Comparison of ENCODE assay signal across 8 cellular contexts in the genomic region with DNA sequence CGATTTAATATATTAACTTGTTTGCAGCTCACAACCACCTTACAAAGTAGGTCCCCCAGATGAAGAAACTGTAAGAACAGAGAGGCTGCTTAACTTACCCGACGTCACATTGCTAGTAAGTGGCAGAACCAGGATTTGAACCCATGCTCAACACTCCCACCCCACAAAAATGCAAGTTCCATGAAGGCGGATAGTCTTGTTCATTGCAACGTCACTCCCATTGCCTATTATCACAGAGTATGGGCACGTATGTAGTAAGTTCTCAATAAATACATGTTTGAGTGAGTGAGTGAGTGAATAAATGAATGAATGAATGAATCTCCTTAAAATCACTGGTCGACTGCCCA. TPM values are rescaled to one million over a fixed set of nuclear protein-coding genes. Genes with fewer than 3 reads are reported as not detected.
DNase-seq lines count a peak whose midpoint lies in the region; ATAC-seq and TF ChIP-seq lines count a peak whose summit lies in the region.

No MANE protein-coding gene starts in this region.

- no peaks in the 10 kb centered on the region for H3K9me3 ChIP-seq in RWPE2 (ENCODE audit: severe bottlenecking)
- no peaks in the 10 kb centered on the region for H3K9me3 ChIP-seq in esophagus squamous epithelium
- no peaks in the 10 kb centered on the region for H3K9me3 ChIP-seq in prostate gland

- TF ChIP-seq CTCF in RWPE2 (IDR thresholded peaks at IDR 0.05; ENCODE audit: poor library complexity, severe bottlenecking) = no peak
- no peak for TF ChIP-seq CTCF in esophagus squamous epithelium (IDR thresholded peaks at IDR 0.05)
- no peak for TF ChIP-seq CTCF in prostate gland (IDR thresholded peaks at IDR 0.05)

- H3K36me3 ChIP-seq in RWPE2 (ENCODE audit: low read depth) (peaks cover 3% of the 10 kb centered on the region; the same call in 1 of the 2 replicates), esophagus squamous epithelium (no peaks in the 10 kb centered on the region), prostate gland (no peaks in the 10 kb centered on the region)

- peak overlapping the region; percentile 84 for H3K27ac ChIP-seq in RWPE2 (ENCODE audit: poor library complexity, severe bottlenecking)
- peak overlapping the region; percentile 86 to 97 (median 94) for H3K27ac ChIP-seq in esophagus squamous epithelium
- H3K27ac ChIP-seq in prostate gland = peak overlapping the region; percentile 86

- H3K27me3 ChIP-seq in RWPE2 (ENCODE audit: insufficient read depth, poor library complexity, severe bottlenecking) (no peaks in the 10 kb centered on the region), esophagus squamous epithelium (no peaks in the 10 kb centered on the region), prostate gland (replicated peaks; ENCODE audit: insufficient read depth) (no peaks in the 10 kb centered on the region)

- DNase-seq in ELR (ENCODE audit: low read depth) = peak; percentile 8
- no peak for DNase-seq in RWPE2 (ENCODE audit: low spot score)
- no peak for DNase-seq in esophagus squamous epithelium (lab: John Stamatoyannopoulos, UW)
- DNase-seq in prostate gland (ENCODE audit: low spot score) = no peak
- DNase-seq in stimulated activated CD4-positive, alpha-beta T cell treated with anti-CD3 and anti-CD28 coated beads, Interleukin-4, amount 100 ng/mL, for 4 hours = no peak
- DNase-seq in NCI-H2081 treated with DMSO at 0.1 percent for 48 hours (lab: John Stamatoyannopoulos, UW) = no peak
- no peak for DNase-seq in NCI-H2227 (lab: John Stamatoyannopoulos, UW; ENCODE audit: unreplicated experiment)

- H3K4me3 ChIP-seq in RWPE2 (ENCODE audit: severe bottlenecking) (peak overlapping the region; percentile 97), esophagus squamous epithelium (peak overlapping the region; percentile 50 to 92 (median 68)), prostate gland (peak overlapping the region; percentile 61 to 66)

- H3K4me1 ChIP-seq in RWPE2 (ENCODE audit: insufficient read depth, poor library complexity, severe bottlenecking) (peaks cover 42% of the 10 kb centered on the region), esophagus squamous epithelium (peaks cover 6 to 71% (median 47%) of the 10 kb centered on the region in 3 donors), prostate gland (replicated peaks) (peaks cover 8% of the 10 kb centered on the region)

- intact Hi-C loops in esophagus squamous epithelium (cut with DNase I) (no loop called here), prostate gland (cut with DNase I) (loop anchor here (5.0 kb wide), 1 partner anchor 76 kb away; no protein-coding TSS in a partner anchor)

- 22 to 41% methylated on average over 7 of the region's 7 CpGs for WGBS in esophagus squamous epithelium, 2 donors
- WGBS in prostate gland = 32% methylated on average over 7 of the region's 7 CpGs

- TF ChIP-seq POLR2A in esophagus squamous epithelium (IDR thresholded peaks at IDR 0.05) (no peak), prostate gland (IDR thresholded peaks at IDR 0.05) (no peak)

- no peak for ATAC-seq in RWPE2 (ENCODE audit: low read depth)
- no peak for ATAC-seq in HG03108 (IDR thresholded peaks at IDR 0.05; ENCODE audit: unreplicated experiment)

RNA-seq across cellular contexts. Expression of a gene that starts 1.1 kb away (rescaled TPM):
- total RNA-seq in esophagus squamous epithelium (10 to 100 TPM in 2 of 4 donors, 1 to 10 TPM in 2; 7.8 to 29.9 (median 11.0) TPM), prostate gland (10 to 100 TPM; 16.2 to 67.3 TPM)

RNA-seq across cellular contexts. Expression of a gene that starts 34.4 kb away (rescaled TPM):
- total RNA-seq in esophagus squamous epithelium = 10 to 100 TPM in 1 of 4 donors, 1 to 10 TPM in 3; 5.0 to 10.8 (median 7.0) TPM
- total RNA-seq in prostate gland = 10 to 100 TPM in 1 of 2 donors, 1 to 10 TPM in 1; 8.6 to 11.1 TPM
